In the genomic region with DNA sequence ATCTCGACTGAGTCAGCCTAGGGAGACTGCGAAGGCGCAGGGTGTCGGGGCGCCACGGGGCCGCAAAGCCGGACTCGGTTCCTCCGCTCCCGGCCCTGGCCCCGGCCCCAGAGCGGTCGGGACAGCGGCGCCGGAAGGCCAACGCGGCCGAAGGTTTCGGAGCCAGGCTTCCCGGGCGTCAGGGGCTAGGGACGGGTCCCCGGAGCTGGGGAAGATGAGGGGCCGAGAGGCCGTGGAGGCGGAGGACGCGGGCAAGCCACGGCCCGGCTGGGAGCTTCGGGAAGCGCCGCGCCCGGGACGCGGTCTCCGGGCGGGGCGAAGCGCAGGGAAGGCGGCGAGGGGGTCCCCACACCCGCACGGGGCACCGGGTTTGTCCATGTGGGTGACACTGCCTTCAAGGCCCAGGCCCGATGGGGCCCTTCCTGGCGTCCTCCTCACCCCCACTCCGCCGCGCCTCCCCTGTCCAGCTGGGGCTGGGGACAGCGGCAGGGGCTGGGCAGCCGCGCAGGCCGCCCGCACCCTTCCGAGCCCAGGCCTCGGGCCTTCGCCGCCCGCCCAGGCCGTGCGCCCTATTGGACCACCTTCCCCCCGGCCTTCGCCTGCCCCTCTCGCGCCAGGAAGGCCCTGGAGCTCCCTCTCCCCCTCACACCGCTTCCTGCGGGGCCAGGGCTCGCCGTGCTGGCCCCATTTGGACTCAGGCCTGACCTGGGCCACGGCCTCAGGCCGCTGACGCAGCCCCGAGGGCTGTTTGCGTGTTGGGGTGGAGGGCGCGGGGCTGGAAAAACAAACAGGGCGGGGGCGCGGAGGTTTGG, we compare ENCODE assay signal across 14 cellular contexts. TPM values are rescaled to one million over a fixed set of nuclear protein-coding genes. Genes with fewer than 3 reads are reported as not detected.
A peak's percentile ranks its signal among the peaks of the same experiment; 100 is the strongest.
DNase-seq lines count a peak whose midpoint lies in the region; ATAC-seq and TF ChIP-seq lines count a peak whose summit lies in the region.
"Had no signal": no experiment of that assay in that cellular context is flagged by ENCODE, and none has a peak within 500 bp of the region (broad histone marks: within the 10 kb centered on the region; RNA-seq: fewer than 3 reads in every experiment).

No MANE protein-coding gene starts in this region.

- H3K9ac ChIP-seq in HUES64 (ENCODE audit: low read depth, low read length), result peak overlapping the region; percentile 21; the same call in 1 of the 2 replicates
- no peak overlapping the region for H3K9ac ChIP-seq in mesenchymal stem cell (ENCODE audit: low read length)
- H3K9ac ChIP-seq: KMS-11 had no signal

- DNase-seq in mesenchymal stem cell, result no peak
- no peak for DNase-seq in stomach
- no peak for DNase-seq in pons (ENCODE audit: low spot score)
- DNase-seq: COR-L47, HCEC 1CT, T-helper 2 cell had no signal

- H3K4ac ChIP-seq in mesenchymal stem cell (ENCODE audit: low read depth in 1 of 2, low read length in 2 of 2), result no peak overlapping the region

- peak overlapping the region; percentile 55 for H3K4me2 ChIP-seq in mesenchymal stem cell (ENCODE audit: low read length, poor library complexity, severe bottlenecking)
- H3K4me2 ChIP-seq: KMS-11 had no signal

- peak overlapping the region; percentile 46 for H3K4me3 Mint-ChIP-seq in dendritic cell treated with granulocyte-macrophage colony-stimulating factor and Interleukin-4, amounts not matched to agents 40 ng/mL and 50 ng/mL, for 4 days

- H3K27ac Mint-ChIP-seq in dendritic cell treated with granulocyte-macrophage colony-stimulating factor and Interleukin-4, amounts not matched to agents 40 ng/mL and 50 ng/mL, for 4 days, result no peak overlapping the region
- H3K27ac Mint-ChIP-seq: activated naive CD4-positive, alpha-beta T cell treated with anti-CD3 and anti-CD28 coated beads, Interleukin-2, amount 50 U/mL, for 72 hours had no signal

- H3K4me1 ChIP-seq in HUES64 (ENCODE audit: insufficient read depth, low read length) (peaks cover 70% of the 10 kb centered on the region), mesenchymal stem cell (ENCODE audit: control insufficient read depth, insufficient read depth, low read depth, low read length) (peaks cover 25% of the 10 kb centered on the region), stomach (peaks cover 18 to 41% (median 31%) of the 10 kb centered on the region in 4 donors)

- H3K9me3 Mint-ChIP-seq in dendritic cell treated with granulocyte-macrophage colony-stimulating factor and Interleukin-4, amounts not matched to agents 40 ng/mL and 50 ng/mL, for 4 days, result no peaks in the 10 kb centered on the region
- H3K9me3 Mint-ChIP-seq: activated naive CD4-positive, alpha-beta T cell treated with anti-CD3 and anti-CD28 coated beads, Interleukin-2, amount 50 U/mL, for 72 hours had no signal

- no peaks in the 10 kb centered on the region for H3K79me1 ChIP-seq in mesenchymal stem cell (replicated peaks; ENCODE audit: low read length, poor library complexity, severe bottlenecking)

- H3K4me3 ChIP-seq in HUES64 (ENCODE audit: low read length) (peak overlapping the region; percentile 32), mesenchymal stem cell (ENCODE audit: insufficient read depth in 1 of 2, low read depth in 1 of 2, low read length in 2 of 2) (no peak overlapping the region), stomach (peak overlapping the region; percentile 24 to 47 (median 34))

- H3K9me3 ChIP-seq in HUES64 (ENCODE audit: insufficient read depth, low read depth, low read length) (no peaks in the 10 kb centered on the region), mesenchymal stem cell (ENCODE audit: control insufficient read depth, low read length) (peaks cover 2% of the 10 kb centered on the region), stomach (no peaks in the 10 kb centered on the region)

- no peak for TF ChIP-seq CTCF in stomach (IDR thresholded peaks at IDR 0.05)

- H3K27me3 ChIP-seq in HUES64 (ENCODE audit: insufficient read depth, low read length), result peaks cover 100% of the 10 kb centered on the region
- peaks cover 90 to 97% of the 10 kb centered on the region in 2 experiments for H3K27me3 ChIP-seq in mesenchymal stem cell (ENCODE audit: control insufficient read depth in 1 of 2, insufficient read depth in 1 of 2, low read length in 2 of 2)
- H3K27me3 ChIP-seq in stomach, result peaks cover 45 to 100% (median 90%) of the 10 kb centered on the region in 3 donors

- H2BK12ac ChIP-seq in mesenchymal stem cell (ENCODE audit: low read length in 2 of 2), result no peak overlapping the region

- no peak overlapping the region for H4K91ac ChIP-seq in mesenchymal stem cell (ENCODE audit: low read length)

- H3K4me1 Mint-ChIP-seq in dendritic cell treated with granulocyte-macrophage colony-stimulating factor and Interleukin-4, amounts not matched to agents 40 ng/mL and 50 ng/mL, for 4 days (ENCODE audit: low read depth), result peaks cover 7% of the 10 kb centered on the region

- no peak overlapping the region for H4K8ac ChIP-seq in mesenchymal stem cell (ENCODE audit: low read length)

- no peak overlapping the region for H2BK120ac ChIP-seq in mesenchymal stem cell (ENCODE audit: low read depth, low read length)

- no peak overlapping the region for H3K14ac ChIP-seq in mesenchymal stem cell (ENCODE audit: low read length in 2 of 2)

- intact Hi-C loops in dendritic cell treated with granulocyte-macrophage colony-stimulating factor and Interleukin-4, amounts not matched to agents 40 ng/mL and 50 ng/mL, for 4 days (cut with micrococcal nuclease), result no loop called here
- intact Hi-C loops in stomach (cut with DNase I; ENCODE audit: low total_unique reads), result no loop called here

- no peak overlapping the region for H3K18ac ChIP-seq in mesenchymal stem cell (ENCODE audit: low read depth in 1 of 2, low read length in 2 of 2)

- no peak overlapping the region for H3K23ac ChIP-seq in mesenchymal stem cell (ENCODE audit: low read length in 2 of 2)

- no peaks in the 10 kb centered on the region for H3K36me3 ChIP-seq in HUES64 (ENCODE audit: insufficient read depth, low read length)
- no peaks in the 10 kb centered on the region for H3K36me3 ChIP-seq in mesenchymal stem cell (ENCODE audit: control insufficient read depth in 1 of 2, insufficient read depth in 2 of 2, low read depth in 1 of 2, low read length in 2 of 2)
- no peaks in the 10 kb centered on the region for H3K36me3 ChIP-seq in stomach

- no peak overlapping the region for H2AK5ac ChIP-seq in mesenchymal stem cell (ENCODE audit: low read length, severe bottlenecking)

- no peak overlapping the region for H2BK5ac ChIP-seq in mesenchymal stem cell (ENCODE audit: low read depth, low read length, poor library complexity, severe bottlenecking)

- under 1% methylated on average over 83 of the region's 83 CpGs for WGBS in HUES64
- 3% methylated on average over 44 of the region's 83 CpGs for WGBS in mesenchymal stem cell
- WGBS in stomach, 5 donors, result 2 to 10% (median 5%) methylated on average over 31 to 83 of the region's 83 CpGs

- ATAC-seq in HG03135 (IDR thresholded peaks at IDR 0.05; ENCODE audit: unreplicated experiment) (no peak), GM21360 (IDR thresholded peaks at IDR 0.05; ENCODE audit: unreplicated experiment) (no peak)
- ATAC-seq: activated naive CD4-positive, alpha-beta T cell treated with anti-CD3 and anti-CD28 coated beads, Interleukin-2, amount 50 U/mL, for 72 hours had no signal

- no peak overlapping the region for H2BK15ac ChIP-seq in mesenchymal stem cell (ENCODE audit: low read depth, poor library complexity, severe bottlenecking)

- no peak overlapping the region for H2AFZ ChIP-seq in mesenchymal stem cell (ENCODE audit: low read depth, low read length)

- H3K27me3 Mint-ChIP-seq in dendritic cell treated with granulocyte-macrophage colony-stimulating factor and Interleukin-4, amounts not matched to agents 40 ng/mL and 50 ng/mL, for 4 days, result peaks cover 83% of the 10 kb centered on the region

- H3K27ac ChIP-seq in HUES64 (ENCODE audit: low read depth, low read length) (no peak overlapping the region), mesenchymal stem cell (ENCODE audit: low read length, poor library complexity, severe bottlenecking) (no peak overlapping the region), stomach (no peak overlapping the region)
- H3K27ac ChIP-seq: KMS-11 had no signal

- H3K36me3 Mint-ChIP-seq in dendritic cell treated with granulocyte-macrophage colony-stimulating factor and Interleukin-4, amounts not matched to agents 40 ng/mL and 50 ng/mL, for 4 days (ENCODE audit: low read depth), result no peaks in the 10 kb centered on the region
- H3K36me3 Mint-ChIP-seq: activated naive CD4-positive, alpha-beta T cell treated with anti-CD3 and anti-CD28 coated beads, Interleukin-2, amount 50 U/mL, for 72 hours had no signal

- no peak for TF ChIP-seq EP300 in stomach (IDR thresholded peaks at IDR 0.05)

- no peak for TF ChIP-seq POLR2A in stomach (IDR thresholded peaks at IDR 0.05)

RNA-seq across cellular contexts. Expression of gene SIX3, which starts 12.6 kb away (rescaled TPM):
- polyA plus RNA-seq in HUES64 (2013, experiment 1 of 2), result 0.25 TPM
- not detected for polyA plus RNA-seq in HUES64 (2013, experiment 2 of 2)
- polyA plus RNA-seq in mesenchymal stem cell (2013, experiment 1 of 2), result not detected
- polyA plus RNA-seq in mesenchymal stem cell (2013, experiment 2 of 2), result not detected
- not detected for total RNA-seq in stomach
- not detected for polyA plus RNA-seq in stomach
- total RNA-seq: activated naive CD4-positive, alpha-beta T cell treated with anti-CD3 and anti-CD28 coated beads, Interleukin-2, amount 50 U/mL, for 72 hours; dermis microvascular lymphatic vessel endothelial cell; OCI-LY7 had no signal

Comparison
In these comparisons a context has a peak if more than half of its experiments do, and no peak if none do; other contexts are left out.
1. H3K4me3 ChIP-seq: peak in HUES64 (single experiment) and stomach (4 of 4); none in mesenchymal stem cell (0 of 2).